In genomic region chr3:141212555-141212954, GRCh38 we compare ENCODE assay signal across 26 cellular contexts.
"Had no signal": no experiment of that assay in that cellular context is flagged by ENCODE, and none has a peak within 500 bp of the region (broad histone marks: within the 10 kb centered on the region; RNA-seq: fewer than 3 reads in every experiment).

No MANE protein-coding gene starts in this region.

- H3K36me3 ChIP-seq: neural progenitor cell, ovary, right lobe of liver, sigmoid colon, thoracic aorta, thyroid gland, tibial nerve, upper lobe of left lung, vagina had no signal

- H3K27ac ChIP-seq: neural progenitor cell, ovary, parathyroid adenoma, psoas muscle, right lobe of liver, sigmoid colon, thoracic aorta, thyroid gland, tibial nerve, upper lobe of left lung, vagina had no signal

- DNase-seq: natural killer cell; occipital lobe; ovary; posterior cingulate gyrus; psoas muscle; right cardiac atrium; right lobe of liver; sigmoid colon; small intestine; stimulated activated CD4-positive, alpha-beta T cell treated with anti-CD3 and anti-CD28 coated beads, Interleukin-15, amount 100 ng/mL, for 24 hours; stimulated activated CD4-positive, alpha-beta T cell treated with anti-CD3 and anti-CD28 coated beads, Interleukin-2, amount 100 ng/mL, for 24 hours; stimulated activated CD4-positive, alpha-beta T cell treated with anti-CD3 and anti-CD28 coated beads, Interleukin-2, amount 100 ng/mL, for 48 hours; stimulated activated CD4-positive, alpha-beta T cell treated with anti-CD3 and anti-CD28 coated beads, Interleukin-4, amount 100 ng/mL, for 24 hours; stimulated activated naive CD4-positive, alpha-beta T cell; stimulated activated naive CD8-positive, alpha-beta T cell treated with anti-CD3 and anti-CD28 coated beads, Interleukin-15, amount 100 ng/mL, for 72 hours; stimulated activated naive CD8-positive, alpha-beta T cell treated with anti-CD3 and anti-CD28 coated beads, Interleukin-15, Interleukin-2, amounts not matched to agents 100 U/mL and 50 U/mL, for 24 hours; thyroid gland; upper lobe of left lung had no signal

- H3K4me1 ChIP-seq: neural progenitor cell, parathyroid adenoma, psoas muscle, sigmoid colon, thyroid gland, tibial nerve, upper lobe of left lung, vagina had no signal

- H3K36me3 Mint-ChIP-seq: natural killer cell; neural progenitor cell; stimulated activated memory B cell treated with anti-CD40 and anti-IgM and Interleukin-4, amounts not matched to agents 10 μg/mL and 1 μg/mL and 100 μg/mL, for 72 hours had no signal

- H3K4me1 Mint-ChIP-seq: natural killer cell; nephron; stimulated activated memory B cell treated with anti-CD40 and anti-IgM and Interleukin-4, amounts not matched to agents 10 μg/mL and 1 μg/mL and 100 μg/mL, for 72 hours; stimulated activated naive CD8-positive, alpha-beta T cell treated with anti-CD3 and anti-CD28 coated beads, Interleukin-15, amount 100 ng/mL, for 72 hours had no signal

- H3K4me3 Mint-ChIP-seq: natural killer cell; nephron; neural progenitor cell; stimulated activated memory B cell treated with anti-CD40 and anti-IgM and Interleukin-4, amounts not matched to agents 10 μg/mL and 1 μg/mL and 100 μg/mL, for 72 hours; stimulated activated naive CD8-positive, alpha-beta T cell treated with anti-CD3 and anti-CD28 coated beads, Interleukin-15, amount 100 ng/mL, for 72 hours had no signal

- H3K9me3 ChIP-seq: ovary, right lobe of liver, sigmoid colon, thoracic aorta, thyroid gland, vagina had no signal

- H3K4me3 ChIP-seq: neural progenitor cell, ovary, psoas muscle, right lobe of liver, sigmoid colon, thoracic aorta, thyroid gland, tibial nerve, upper lobe of left lung, vagina had no signal

- H2AFZ ChIP-seq: neural progenitor cell, parathyroid adenoma had no signal

- H3K27ac Mint-ChIP-seq: natural killer cell; nephron; neural progenitor cell; progenitor cell of endocrine pancreas; stimulated activated memory B cell treated with anti-CD40 and anti-IgM and Interleukin-4, amounts not matched to agents 10 μg/mL and 1 μg/mL and 100 μg/mL, for 72 hours; stimulated activated naive CD8-positive, alpha-beta T cell treated with anti-CD3 and anti-CD28 coated beads, Interleukin-15, amount 100 ng/mL, for 72 hours had no signal

- H3K9me3 Mint-ChIP-seq: natural killer cell; nephron; stimulated activated memory B cell treated with anti-CD40 and anti-IgM and Interleukin-4, amounts not matched to agents 10 μg/mL and 1 μg/mL and 100 μg/mL, for 72 hours; stimulated activated naive CD8-positive, alpha-beta T cell treated with anti-CD3 and anti-CD28 coated beads, Interleukin-15, amount 100 ng/mL, for 72 hours had no signal

- H3K79me2 ChIP-seq: parathyroid adenoma had no signal

- H3K27me3 ChIP-seq: neural progenitor cell, ovary, right lobe of liver, sigmoid colon, thyroid gland, tibial nerve, upper lobe of left lung, vagina had no signal

- H3K9ac ChIP-seq: neural progenitor cell, parathyroid adenoma had no signal

- H3K4me2 ChIP-seq: neural progenitor cell had no signal

- ATAC-seq: natural killer cell; psoas muscle; right cardiac atrium; right lobe of liver; stimulated activated memory B cell treated with anti-CD40 and anti-IgM and Interleukin-4, amounts not matched to agents 10 μg/mL and 1 μg/mL and 100 μg/mL, for 72 hours; stimulated activated naive CD8-positive, alpha-beta T cell treated with anti-CD3 and anti-CD28 coated beads, Interleukin-15, amount 100 ng/mL, for 72 hours; stimulated activated naive CD8-positive, alpha-beta T cell treated with anti-CD3 and anti-CD28 coated beads, Interleukin-15, Interleukin-2, amounts not matched to agents 100 U/mL and 50 U/mL, for 24 hours had no signal
